Comparison of ENCODE assay signal across 19 cellular contexts in the genomic region with DNA sequence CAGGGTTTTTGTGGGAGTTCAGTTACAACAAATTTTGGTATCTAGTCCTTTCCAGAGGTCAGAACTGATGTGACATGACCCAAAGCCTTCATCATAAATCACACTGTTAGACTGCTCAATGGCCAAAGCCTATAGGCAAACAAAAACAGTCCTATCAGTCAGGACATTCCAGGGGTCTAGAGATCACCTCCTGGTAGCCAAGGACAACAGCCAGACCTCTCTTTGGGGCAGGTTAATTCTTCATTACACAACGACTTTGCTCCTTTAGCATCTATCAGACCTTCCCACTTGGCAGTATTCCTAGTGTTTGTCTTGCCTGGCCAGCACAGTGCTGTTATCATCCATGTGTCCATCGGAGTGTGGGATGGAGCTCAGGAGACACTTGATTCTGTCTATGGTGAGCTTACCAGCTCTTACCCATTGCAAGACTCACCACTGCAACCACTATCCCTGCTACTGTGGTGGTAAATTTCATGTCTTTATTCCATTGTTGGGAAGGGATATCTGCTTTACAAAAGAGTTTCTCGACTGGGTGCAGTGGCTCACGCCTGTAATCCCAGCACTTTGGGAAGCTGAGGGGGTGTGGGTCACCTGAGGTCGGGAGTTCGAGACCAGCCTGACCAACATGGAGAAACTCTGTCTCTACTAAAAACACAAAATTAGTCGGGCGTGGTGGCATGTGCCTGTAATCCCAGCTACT.
DNase-seq lines count a peak whose midpoint lies in the region; ATAC-seq and TF ChIP-seq lines count a peak whose summit lies in the region.
"Had no signal": no experiment of that assay in that cellular context is flagged by ENCODE, and none has a peak within 500 bp of the region (broad histone marks: within the 10 kb centered on the region; RNA-seq: fewer than 3 reads in every experiment).

No MANE protein-coding gene starts in this region.

- H3K4me2 ChIP-seq in smooth muscle cell = no peak overlapping the region

- WGBS in smooth muscle cell (ENCODE audit: low lambda C conversion rate) = 92% methylated on average over 8 of the region's 8 CpGs

- no peaks in the 10 kb centered on the region for H3K9me3 ChIP-seq in smooth muscle cell (replicated peaks; ENCODE audit: low read depth)
- H3K9me3 ChIP-seq: SJCRH30 had no signal

- H3K4me1 Mint-ChIP-seq in type B pancreatic cell (ENCODE audit: unreplicated experiment) = no peaks in the 10 kb centered on the region

- TF ChIP-seq CTCF in type B pancreatic cell (conservative IDR thresholded peaks at IDR 0.05) (no peak), smooth muscle cell (IDR thresholded peaks at IDR 0.05; ENCODE audit: borderline replicate concordance, insufficient read depth, poor library complexity, severe bottlenecking) (no peak)

- ATAC-seq in left lobe of liver (peak; percentile 56), sciatic nerve (no peak)

- no peaks in the 10 kb centered on the region for H3K4me1 ChIP-seq in smooth muscle cell (ENCODE audit: low read depth)
- H3K4me1 ChIP-seq: SJCRH30 had no signal

- H3K36me3 Mint-ChIP-seq in type B pancreatic cell = no peaks in the 10 kb centered on the region

- H3K27me3 ChIP-seq in smooth muscle cell (ENCODE audit: low read depth) = no peaks in the 10 kb centered on the region
- H3K27me3 ChIP-seq: SJCRH30 had no signal

- H3K36me3 ChIP-seq in smooth muscle cell (ENCODE audit: low read depth) = no peaks in the 10 kb centered on the region
- H3K36me3 ChIP-seq: SJCRH30 had no signal

- no peaks in the 10 kb centered on the region for H3F3A ChIP-seq in smooth muscle cell (ENCODE audit: low read depth)

- peak; percentile 19 for DNase-seq in activated CD8-positive, alpha-beta memory T cell treated with anti-CD3 and anti-CD28 coated beads for 24 hours
- DNase-seq in activated CD8-positive, alpha-beta memory T cell treated with anti-CD3 and anti-CD28 coated beads, Interleukin-2, amount 50 U/mL, for 4 hours = no peak
- peak; percentile 25 for DNase-seq in activated CD8-positive, alpha-beta memory T cell treated with anti-CD3 and anti-CD28 coated beads, Interleukin-2, amount 50 U/mL, for 48 hours
- DNase-seq in left lobe of liver (ENCODE audit: low spot score) (peak; percentile 80), type B pancreatic cell (ENCODE audit: extremely low spot score, unreplicated experiment) (peak; percentile 15), smooth muscle cell (lab: John Stamatoyannopoulos, UW; ENCODE audit: unreplicated experiment) (no peak), GDM1 (lab: John Stamatoyannopoulos, UW) (no peak), sciatic nerve (ENCODE audit: low spot score) (no peak)
- DNase-seq: AML-193, C1 segment of cervical spinal cord, DMS79, H7, NCI-H1105 treated with DMSO at 0.1 percent for 48 hours, NCI-H2029 treated with DMSO at 0.1 percent for 48 hours, NCI-H345, NCI-H524, NCI-H774, OCI-M1, SJCRH30 had no signal

- intact Hi-C loops in sciatic nerve (cut with DNase I) = no loop called here

- no peaks in the 10 kb centered on the region for H3K79me2 ChIP-seq in smooth muscle cell (ENCODE audit: low read depth)

- H3K9ac ChIP-seq in smooth muscle cell (ENCODE audit: low read depth) = no peak overlapping the region

- H3K9me3 Mint-ChIP-seq in type B pancreatic cell = no peaks in the 10 kb centered on the region

- no peak overlapping the region for H3K27ac Mint-ChIP-seq in type B pancreatic cell

- no peak overlapping the region for H3K27ac ChIP-seq in smooth muscle cell (ENCODE audit: low read depth)
- H3K27ac ChIP-seq: SJCRH30 had no signal

- no peak overlapping the region for H2AFZ ChIP-seq in smooth muscle cell (ENCODE audit: low read depth)

- no peak overlapping the region for H3K4me3 ChIP-seq in smooth muscle cell
- H3K4me3 ChIP-seq: SJCRH30 had no signal

- no peaks in the 10 kb centered on the region for H4K20me1 ChIP-seq in smooth muscle cell (ENCODE audit: low read depth)

- no peak overlapping the region for H3K4me3 Mint-ChIP-seq in type B pancreatic cell

- H3K27me3 Mint-ChIP-seq in type B pancreatic cell = no peaks in the 10 kb centered on the region

Comparison
In these comparisons a context has a peak if more than half of its experiments do, and no peak if none do; other contexts are left out.
1. DNase-seq: peak in activated CD8-positive, alpha-beta memory T cell treated with anti-CD3 and anti-CD28 coated beads for 24 hours (single experiment), activated CD8-positive, alpha-beta memory T cell treated with anti-CD3 and anti-CD28 coated beads, Interleukin-2, amount 50 U/mL, for 48 hours (single experiment), left lobe of liver (single experiment) and type B pancreatic cell (single experiment); none in activated CD8-positive, alpha-beta memory T cell treated with anti-CD3 and anti-CD28 coated beads, Interleukin-2, amount 50 U/mL, for 4 hours (single experiment), smooth muscle cell (single experiment), GDM1 (single experiment) and sciatic nerve (single experiment).